ENCODE assay signal across 1 cellular context in genomic region chr5:129619782-129620181, GRCh38.
TF ChIP-seq lines count a peak whose summit lies in the region.

No MANE protein-coding gene starts in this region.

TF ChIP-seq in GM23338, 12 proteins besides CTCF, POLR2A, EP300 and RAD21 (continued from another document):
- TF ChIP-seq ZNF462 (CRISPR knock-in tag; IDR thresholded peaks at IDR 0.05) (no peak), CREB1 (CRISPR knock-in tag; IDR thresholded peaks at IDR 0.05; ENCODE audit: low read depth) (no peak), EZH2 (IDR thresholded peaks at IDR 0.05; ENCODE audit: low read depth, unreplicated experiment) (no peak), ETS1 (IDR thresholded peaks at IDR 0.05) (no peak)
